Comparison of ENCODE assay signal across 12 cellular contexts in the genomic region with DNA sequence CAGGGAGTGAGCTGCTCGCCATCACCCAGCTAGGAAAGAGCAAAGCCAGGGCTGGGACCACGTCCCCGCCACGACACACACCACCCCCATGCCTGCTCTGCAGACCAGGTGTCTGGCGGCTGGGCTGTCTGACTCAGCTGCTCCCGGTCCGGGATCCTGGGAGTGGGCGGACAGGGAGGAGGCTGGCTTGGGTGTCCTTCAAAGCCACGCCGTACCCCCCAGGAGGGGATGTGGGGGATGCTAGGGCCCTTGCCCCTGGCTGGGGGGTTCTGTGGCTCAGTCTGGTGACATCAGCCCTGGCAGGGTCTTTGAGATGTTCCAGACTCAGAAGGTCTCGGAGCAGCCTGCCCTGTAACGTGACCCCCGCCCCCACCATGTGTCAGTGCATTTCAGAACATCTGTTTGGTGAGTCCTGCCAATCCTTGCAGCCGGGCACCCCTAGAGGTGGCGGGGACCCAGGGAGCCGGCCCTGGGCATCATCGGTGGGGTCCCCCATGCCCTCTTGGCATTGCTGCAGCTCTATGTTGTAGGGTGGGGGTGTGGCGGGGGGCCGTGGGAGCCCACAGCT.
DNase-seq lines count a peak whose midpoint lies in the region; ATAC-seq and TF ChIP-seq lines count a peak whose summit lies in the region.
"Had no signal": no experiment of that assay in that cellular context is flagged by ENCODE, and none has a peak within 500 bp of the region (broad histone marks: within the 10 kb centered on the region; RNA-seq: fewer than 3 reads in every experiment).

No MANE protein-coding gene starts in this region.

- H3K27ac ChIP-seq in HEK293 (ENCODE audit: extremely low read depth, low read depth, low read length) = no peak overlapping the region
- H3K27ac ChIP-seq: parathyroid adenoma had no signal

- no peaks in the 10 kb centered on the region for H3K4me1 ChIP-seq in HEK293 (ENCODE audit: control insufficient read depth, insufficient read depth, low read length)
- H3K4me1 ChIP-seq in skeletal muscle satellite cell (ENCODE audit: control insufficient read depth, insufficient read depth, low read length) = peaks cover 24% of the 10 kb centered on the region
- H3K4me1 ChIP-seq: parathyroid adenoma had no signal

- no peak overlapping the region for H3K27ac Mint-ChIP-seq in MCF 10A (ENCODE audit: low read depth, unreplicated experiment)
- no peak overlapping the region for H3K27ac Mint-ChIP-seq in activated CD8-positive, alpha-beta memory T cell treated with anti-CD3 and anti-CD28 coated beads, Interleukin-2, amount 10 ng/mL, durations not matched to agents 7 days and 5 days
- H3K27ac Mint-ChIP-seq: activated CD4-positive, alpha-beta T cell treated with anti-CD3 and anti-CD28 coated beads, Interleukin-2, amount 10 ng/mL, durations not matched to agents 7 days and 5 days; activated naive CD4-positive, alpha-beta T cell treated with anti-CD3 and anti-CD28 coated beads for 36 hours had no signal

- TF ChIP-seq CTCF in HEK293 (tag by site-specific recombination; IDR thresholded peaks at IDR 0.05) (no peak), MCF 10A (IDR thresholded peaks at IDR 0.05; ENCODE audit: unreplicated experiment) (no peak)

- POLR2A ChIA-PET in HEK293 (lab: Yijun Ruan, JAX) (interaction anchor here (0.6 kb wide), 1 partner anchor 31 kb away, joined by 3 read pairs; no protein-coding TSS in a partner anchor), MCF 10A (lab: Yijun Ruan, JAX) (interaction anchor here (0.6 kb wide), 1 partner anchor 163 kb away, joined by 3 read pairs; no protein-coding TSS in a partner anchor)

- BruUV-seq in MCF 10A (replicated peaks; lab: Mats Ljungman, UMichigan) = no TSS peak

- H3K27me3 ChIP-seq in skeletal muscle satellite cell (ENCODE audit: control insufficient read depth, insufficient read depth, low read length) = peaks cover 85% of the 10 kb centered on the region

- H3K9me3 ChIP-seq in HEK293 (ENCODE audit: control insufficient read depth, insufficient read depth, low read depth, low read length) (no peaks in the 10 kb centered on the region), skeletal muscle satellite cell (replicated peaks; ENCODE audit: low read length) (no peaks in the 10 kb centered on the region)

- H3K4me2 ChIP-seq in skeletal muscle satellite cell (ENCODE audit: low read length) = peak overlapping the region; percentile 69

- H3K36me3 ChIP-seq in HEK293 (ENCODE audit: control insufficient read depth in 2 of 2, insufficient read depth in 1 of 2, low read length in 2 of 2) = no peaks in the 10 kb centered on the region
- H3K36me3 ChIP-seq in skeletal muscle satellite cell (ENCODE audit: insufficient read depth, low read length) = no peaks in the 10 kb centered on the region

- CTCF ChIA-PET in HEK293 (lab: Yijun Ruan, JAX) (interaction anchor here (0.6 to 2.4 kb wide), 9 partner anchors 9 to 448 kb away, joined by 3 to 15 read pairs (median 3); no protein-coding TSS in a partner anchor), MCF 10A (lab: Yijun Ruan, JAX) (interaction anchor here (0.5 kb wide), 1 partner anchor 86 kb away, joined by 5 read pairs; no protein-coding TSS in a partner anchor)
- CTCF ChIA-PET in activated CD8-positive, alpha-beta memory T cell treated with anti-CD3 and anti-CD28 coated beads, Interleukin-2, amount 10 ng/mL, durations not matched to agents 7 days and 5 days (lab: Charles Lee) = interaction anchor here (0.8 kb wide), 1 partner anchor 85 kb away, joined by 3 read pairs; no protein-coding TSS in a partner anchor

- DNase-seq in MCF 10A (ENCODE audit: unreplicated experiment) = peak; percentile 39
- peak; percentile 29 for DNase-seq in iris pigment epithelial cell (ENCODE audit: low read depth)
- no peak for DNase-seq in activated CD8-positive, alpha-beta memory T cell treated with anti-CD3 and anti-CD28 coated beads, Interleukin-2, amount 10 ng/mL, durations not matched to agents 7 days and 5 days
- DNase-seq in hepatic stellate cell (ENCODE audit: low spot score) = no peak
- DNase-seq: activated CD4-positive, alpha-beta T cell treated with anti-CD3 and anti-CD28 coated beads, Interleukin-2, amount 10 ng/mL, durations not matched to agents 7 days and 5 days; activated naive CD4-positive, alpha-beta T cell treated with anti-CD3 and anti-CD28 coated beads for 36 hours; NCI-H2081 treated with DMSO at 0.1 percent for 48 hours had no signal

- no peak overlapping the region for H3K9ac ChIP-seq in skeletal muscle satellite cell (ENCODE audit: low read depth, low read length)
- H3K9ac ChIP-seq: parathyroid adenoma had no signal

- no peak overlapping the region for H3K4me3 Mint-ChIP-seq in MCF 10A (ENCODE audit: unreplicated experiment)
- H3K4me3 Mint-ChIP-seq in activated CD8-positive, alpha-beta memory T cell treated with anti-CD3 and anti-CD28 coated beads, Interleukin-2, amount 10 ng/mL, durations not matched to agents 7 days and 5 days = no peak overlapping the region
- H3K4me3 Mint-ChIP-seq: activated CD4-positive, alpha-beta T cell treated with anti-CD3 and anti-CD28 coated beads, Interleukin-2, amount 10 ng/mL, durations not matched to agents 7 days and 5 days; activated naive CD4-positive, alpha-beta T cell treated with anti-CD3 and anti-CD28 coated beads for 36 hours had no signal

- H3K9me3 Mint-ChIP-seq in MCF 10A (ENCODE audit: unreplicated experiment) = no peaks in the 10 kb centered on the region
- H3K9me3 Mint-ChIP-seq in activated CD8-positive, alpha-beta memory T cell treated with anti-CD3 and anti-CD28 coated beads, Interleukin-2, amount 10 ng/mL, durations not matched to agents 7 days and 5 days (ENCODE audit: low read depth) = no peaks in the 10 kb centered on the region
- H3K9me3 Mint-ChIP-seq: activated CD4-positive, alpha-beta T cell treated with anti-CD3 and anti-CD28 coated beads, Interleukin-2, amount 10 ng/mL, durations not matched to agents 7 days and 5 days; activated naive CD4-positive, alpha-beta T cell treated with anti-CD3 and anti-CD28 coated beads for 36 hours had no signal

- intact Hi-C loops in MCF 10A (cut with micrococcal nuclease) = no loop called here

- H3K36me3 Mint-ChIP-seq in MCF 10A (ENCODE audit: insufficient read depth, unreplicated experiment) = no peaks in the 10 kb centered on the region
- no peaks in the 10 kb centered on the region for H3K36me3 Mint-ChIP-seq in activated CD8-positive, alpha-beta memory T cell treated with anti-CD3 and anti-CD28 coated beads, Interleukin-2, amount 10 ng/mL, durations not matched to agents 7 days and 5 days

- no peak for ATAC-seq in HG02763 (IDR thresholded peaks at IDR 0.05; ENCODE audit: unreplicated experiment)
- no peak for ATAC-seq in activated CD8-positive, alpha-beta memory T cell treated with anti-CD3 and anti-CD28 coated beads, Interleukin-2, amount 10 ng/mL, durations not matched to agents 7 days and 5 days
- ATAC-seq in HG02970 (IDR thresholded peaks at IDR 0.05; ENCODE audit: low FRiP score, unreplicated experiment) = no peak

- no peak overlapping the region for H3K4me3 ChIP-seq in HEK293 (ENCODE audit: low read depth, low read length)
- peak overlapping the region; percentile 46 for H3K4me3 ChIP-seq in skeletal muscle satellite cell (ENCODE audit: low read length)

- peaks cover 84% of the 10 kb centered on the region for H3K27me3 Mint-ChIP-seq in MCF 10A (ENCODE audit: insufficient read depth, unreplicated experiment)
- H3K27me3 Mint-ChIP-seq in activated CD8-positive, alpha-beta memory T cell treated with anti-CD3 and anti-CD28 coated beads, Interleukin-2, amount 10 ng/mL, durations not matched to agents 7 days and 5 days = peaks cover 13% of the 10 kb centered on the region

- H3K4me1 Mint-ChIP-seq in MCF 10A (ENCODE audit: insufficient read depth, unreplicated experiment) = no peaks in the 10 kb centered on the region
- H3K4me1 Mint-ChIP-seq in activated CD8-positive, alpha-beta memory T cell treated with anti-CD3 and anti-CD28 coated beads, Interleukin-2, amount 10 ng/mL, durations not matched to agents 7 days and 5 days = no peaks in the 10 kb centered on the region
- H3K4me1 Mint-ChIP-seq: activated CD4-positive, alpha-beta T cell treated with anti-CD3 and anti-CD28 coated beads, Interleukin-2, amount 10 ng/mL, durations not matched to agents 7 days and 5 days had no signal

TF ChIP-seq in HEK293, 187 proteins besides CTCF, POLR2A, EP300 and RAD21 (continues in another document):
- no peak for TF ChIP-seq ZNF354C (tag by site-specific recombination; IDR thresholded peaks at IDR 0.05; ENCODE audit: borderline replicate concordance, low read depth)
- no peak for TF ChIP-seq ZNF404 (tag by site-specific recombination; IDR thresholded peaks at IDR 0.05)
- TF ChIP-seq GLIS2 (tag by site-specific recombination; IDR thresholded peaks at IDR 0.05) = peak; percentile 83
- TF ChIP-seq ZNF175 (tag by site-specific recombination; IDR thresholded peaks at IDR 0.05) = no peak
- TF ChIP-seq, protein P1, sequence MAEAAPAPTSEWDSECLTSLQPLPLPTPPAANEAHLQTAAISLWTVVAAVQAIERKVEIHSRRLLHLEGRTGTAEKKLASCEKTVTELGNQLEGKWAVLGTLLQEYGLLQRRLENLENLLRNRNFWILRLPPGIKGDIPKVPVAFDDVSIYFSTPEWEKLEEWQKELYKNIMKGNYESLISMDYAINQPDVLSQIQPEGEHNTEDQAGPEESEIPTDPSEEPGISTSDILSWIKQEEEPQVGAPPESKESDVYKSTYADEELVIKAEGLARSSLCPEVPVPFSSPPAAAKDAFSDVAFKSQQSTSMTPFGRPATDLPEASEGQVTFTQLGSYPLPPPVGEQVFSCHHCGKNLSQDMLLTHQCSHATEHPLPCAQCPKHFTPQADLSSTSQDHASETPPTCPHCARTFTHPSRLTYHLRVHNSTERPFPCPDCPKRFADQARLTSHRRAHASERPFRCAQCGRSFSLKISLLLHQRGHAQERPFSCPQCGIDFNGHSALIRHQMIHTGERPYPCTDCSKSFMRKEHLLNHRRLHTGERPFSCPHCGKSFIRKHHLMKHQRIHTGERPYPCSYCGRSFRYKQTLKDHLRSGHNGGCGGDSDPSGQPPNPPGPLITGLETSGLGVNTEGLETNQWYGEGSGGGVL (tag by site-specific recombination; IDR thresholded peaks at IDR 0.05) = peak; percentile 76
- no peak for TF ChIP-seq HOXA7 (CRISPR knock-in tag; IDR thresholded peaks at IDR 0.05; ENCODE audit: borderline replicate concordance)
- TF ChIP-seq, protein P2, sequence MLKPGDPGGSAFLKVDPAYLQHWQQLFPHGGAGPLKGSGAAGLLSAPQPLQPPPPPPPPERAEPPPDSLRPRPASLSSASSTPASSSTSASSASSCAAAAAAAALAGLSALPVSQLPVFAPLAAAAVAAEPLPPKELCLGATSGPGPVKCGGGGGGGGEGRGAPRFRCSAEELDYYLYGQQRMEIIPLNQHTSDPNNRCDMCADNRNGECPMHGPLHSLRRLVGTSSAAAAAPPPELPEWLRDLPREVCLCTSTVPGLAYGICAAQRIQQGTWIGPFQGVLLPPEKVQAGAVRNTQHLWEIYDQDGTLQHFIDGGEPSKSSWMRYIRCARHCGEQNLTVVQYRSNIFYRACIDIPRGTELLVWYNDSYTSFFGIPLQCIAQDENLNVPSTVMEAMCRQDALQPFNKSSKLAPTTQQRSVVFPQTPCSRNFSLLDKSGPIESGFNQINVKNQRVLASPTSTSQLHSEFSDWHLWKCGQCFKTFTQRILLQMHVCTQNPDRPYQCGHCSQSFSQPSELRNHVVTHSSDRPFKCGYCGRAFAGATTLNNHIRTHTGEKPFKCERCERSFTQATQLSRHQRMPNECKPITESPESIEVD (tag by site-specific recombination; IDR thresholded peaks at IDR 0.05) = no peak

Comparison
In these comparisons a context has a peak if more than half of its experiments do, and no peak if none do; other contexts are left out.
1. DNase-seq: peak in MCF 10A (single experiment) and iris pigment epithelial cell (single experiment); none in activated CD8-positive, alpha-beta memory T cell treated with anti-CD3 and anti-CD28 coated beads, Interleukin-2, amount 10 ng/mL, durations not matched to agents 7 days and 5 days (single experiment) and hepatic stellate cell (single experiment).